Comparison of ENCODE assay signal across 1 cellular context in genomic region chr3:193598202-193598601, GRCh38.
TF ChIP-seq lines count a peak whose summit lies in the region.

No MANE protein-coding gene starts in this region.

TF ChIP-seq in K562, 482 proteins besides CTCF, POLR2A, EP300 and RAD21 (continued from another document and continues in another):
- no peak for TF ChIP-seq SMARCB1 (IDR thresholded peaks at IDR 0.05; ENCODE audit: insufficient read length, low read depth)
- TF ChIP-seq ZBTB2 (IDR thresholded peaks at IDR 0.05): no peak
- TF ChIP-seq KAT2B (IDR thresholded peaks at IDR 0.05; ENCODE audit: low read depth, low read length): no peak
- TF ChIP-seq SUPT5H (IDR thresholded peaks at IDR 0.05): no peak
- TF ChIP-seq CCAR2 (IDR thresholded peaks at IDR 0.05; ENCODE audit: low read depth, low read length): no peak
- no peak for TF ChIP-seq DEAF1 (CRISPR knock-in tag; IDR thresholded peaks at IDR 0.05)
- no peak for TF ChIP-seq ZBTB11 (CRISPR knock-in tag; IDR thresholded peaks at IDR 0.05)
- TF ChIP-seq OTX1 (CRISPR knock-in tag; IDR thresholded peaks at IDR 0.05): no peak
- no peak for TF ChIP-seq ZNF174 (CRISPR knock-in tag; IDR thresholded peaks at IDR 0.05)
- TF ChIP-seq RFX5 (IDR thresholded peaks at IDR 0.05; ENCODE audit: low read depth, low read length): no peak
- no peak for TF ChIP-seq ZNF586 (CRISPR knock-in tag; conservative IDR thresholded peaks at IDR 0.05)
- no peak for TF ChIP-seq TFAM (CRISPR knock-in tag; conservative IDR thresholded peaks at IDR 0.05)
- TF ChIP-seq MLX (CRISPR knock-in tag; conservative IDR thresholded peaks at IDR 0.05): no peak
- no peak for TF ChIP-seq PRPF4 (IDR thresholded peaks at IDR 0.05; ENCODE audit: insufficient read depth, low read depth, low read length, poor library complexity, severe bottlenecking)
- no peak for TF ChIP-seq ZFP91 (CRISPR knock-in tag; IDR thresholded peaks at IDR 0.05)
- TF ChIP-seq ZNF699 (CRISPR knock-in tag; IDR thresholded peaks at IDR 0.05; ENCODE audit: insufficient replicate concordance): no peak
- 0 out of 2 replicates have a peak, but pooled peaks have one; percentile 25 for TF ChIP-seq TEAD2 (tag; IDR thresholded peaks at IDR 0.05)
- no peak for TF ChIP-seq COPS2 (conservative IDR thresholded peaks at IDR 0.05)
- TF ChIP-seq ZKSCAN3 (CRISPR knock-in tag; IDR thresholded peaks at IDR 0.05): no peak
- no peak for TF ChIP-seq NR2C2 (CRISPR knock-in tag; IDR thresholded peaks at IDR 0.05)
- TF ChIP-seq NR2C2 (tag; IDR thresholded peaks at IDR 0.05): peak; percentile 73
- TF ChIP-seq ZNF518B (CRISPR knock-in tag; IDR thresholded peaks at IDR 0.05): no peak
- TF ChIP-seq CHD1 (IDR thresholded peaks at IDR 0.05; ENCODE audit: low read length): no peak
- no peak for TF ChIP-seq ZFP36 (IDR thresholded peaks at IDR 0.05; ENCODE audit: low read depth, low read length, partially characterized antibody)
- no peak for TF ChIP-seq SFPQ (IDR thresholded peaks at IDR 0.05; ENCODE audit: low read depth, low read length)
- no peak for TF ChIP-seq NFE2 (IDR thresholded peaks at IDR 0.05; ENCODE audit: low read depth)
- no peak for TF ChIP-seq LARP7 (IDR thresholded peaks at IDR 0.05)
- no peak for TF ChIP-seq ZNF668 (CRISPR knock-in tag; IDR thresholded peaks at IDR 0.05)
- TF ChIP-seq ZNF311 (CRISPR knock-in tag; IDR thresholded peaks at IDR 0.05): no peak
- no peak for TF ChIP-seq NR0B1 (IDR thresholded peaks at IDR 0.05; ENCODE audit: partially characterized antibody)
- no peak for TF ChIP-seq ZNF717 (CRISPR knock-in tag; IDR thresholded peaks at IDR 0.05)
- no peak for TF ChIP-seq DACH1 (IDR thresholded peaks at IDR 0.05; ENCODE audit: partially characterized antibody)
- TF ChIP-seq MEF2A (IDR thresholded peaks at IDR 0.05; ENCODE audit: control insufficient read depth, low read depth, low read length): no peak
- TF ChIP-seq SMC3 (conservative IDR thresholded peaks at IDR 0.05; ENCODE audit: insufficient read depth, low read depth, low read length): no peak
- no peak for TF ChIP-seq ZNF583 (CRISPR knock-in tag; IDR thresholded peaks at IDR 0.05)
- no peak for TF ChIP-seq TBP (optimal IDR thresholded peaks at IDR 0.05; ENCODE audit: low read depth, low read length)
- no peak for TF ChIP-seq PHF21A (IDR thresholded peaks at IDR 0.05; ENCODE audit: borderline replicate concordance, low read depth)
- TF ChIP-seq CREB3L1 (IDR thresholded peaks at IDR 0.05; ENCODE audit: borderline replicate concordance, low read depth): no peak
- no peak for TF ChIP-seq CGGBP1 (CRISPR knock-in tag; IDR thresholded peaks at IDR 0.05)
- no peak for TF ChIP-seq HNRNPUL1 (IDR thresholded peaks at IDR 0.05; ENCODE audit: low read length)
- no peak for TF ChIP-seq E2F8 (IDR thresholded peaks at IDR 0.05; ENCODE audit: low read depth, partially characterized antibody)
- no peak for TF ChIP-seq ZBTB1 (CRISPR knock-in tag; IDR thresholded peaks at IDR 0.05; ENCODE audit: borderline replicate concordance, low read depth)
- peak in 1 of 2 experiments; percentile 87; a peak in 2 of 4 replicates for TF ChIP-seq HDAC1 (IDR thresholded peaks at IDR 0.05)
- TF ChIP-seq RBM17 (IDR thresholded peaks at IDR 0.05; ENCODE audit: borderline replicate concordance, low read depth, low read length): no peak
